1 cellular context compared by ENCODE assay signal in genomic region chr6:146876271-146877151, GRCh38.
TF ChIP-seq lines count a peak whose summit lies in the region.

No MANE protein-coding gene starts in this region.

TF ChIP-seq in K562, 482 proteins besides CTCF, POLR2A, EP300 and RAD21 (continued from another document and continues in another):
- peak; percentile 94 for TF ChIP-seq CHAMP1 (IDR thresholded peaks at IDR 0.05)
- peak; percentile 90; the same call in 1 of the 2 replicates for TF ChIP-seq ZBED1 (IDR thresholded peaks at IDR 0.05)
- TF ChIP-seq ERF (CRISPR knock-in tag; IDR thresholded peaks at IDR 0.05): peak; percentile 57; the same call in 1 of the 2 replicates
- peak; percentile 99 for TF ChIP-seq CCNT2 (IDR thresholded peaks at IDR 0.05; ENCODE audit: borderline replicate concordance, extremely low read depth, insufficient read length, low read depth, low read length)
- TF ChIP-seq NBN (IDR thresholded peaks at IDR 0.05; ENCODE audit: low read depth): peak; percentile 91; the same call in 1 of the 2 replicates
- TF ChIP-seq SMAD4 (CRISPR knock-in tag; conservative IDR thresholded peaks at IDR 0.05): peak; percentile 97
- peak; percentile 68 to 72 for TF ChIP-seq NRF1 (conservative IDR thresholded peaks at IDR 0.05 in 1 of 2, IDR thresholded peaks at IDR 0.05 in 1 of 2)
- TF ChIP-seq ZKSCAN8 (CRISPR knock-in tag; IDR thresholded peaks at IDR 0.05): peak; percentile 70
- 0 out of 2 replicates have a peak, but pooled peaks have one; percentile 24 for TF ChIP-seq TRIM28 (IDR thresholded peaks at IDR 0.05)
- TF ChIP-seq ZFP36 (IDR thresholded peaks at IDR 0.05; ENCODE audit: low read depth, low read length, partially characterized antibody): peak; percentile 75
- peak; percentile 98 for TF ChIP-seq SMAD1 (IDR thresholded peaks at IDR 0.05; ENCODE audit: low read depth, low read length, partially characterized antibody)
- TF ChIP-seq FOXO4 (CRISPR knock-in tag; IDR thresholded peaks at IDR 0.05): no peak
- peak; percentile 92 to 96 for TF ChIP-seq TEAD1 (CRISPR knock-in tag; IDR thresholded peaks at IDR 0.05)
- peak; percentile 20; the same call in 1 of the 2 replicates for TF ChIP-seq ZNF449 (CRISPR knock-in tag; IDR thresholded peaks at IDR 0.05)
- TF ChIP-seq CREM (IDR thresholded peaks at IDR 0.05; ENCODE audit: low read depth): peak; percentile 87
- TF ChIP-seq DPF2 (IDR thresholded peaks at IDR 0.05): peak; percentile 99
- TF ChIP-seq TFE3 (CRISPR knock-in tag; IDR thresholded peaks at IDR 0.05): peak; percentile 99
- TF ChIP-seq NR4A1 (CRISPR knock-in tag; IDR thresholded peaks at IDR 0.05): no peak
- TF ChIP-seq NR4A1 (tag; IDR thresholded peaks at IDR 0.05): peak; percentile 65; the same call in 1 of the 2 replicates
- TF ChIP-seq E2F6 (IDR thresholded peaks at IDR 0.05; ENCODE audit: borderline replicate concordance in 1 of 2, extremely low read depth in 1 of 2, insufficient read depth in 1 of 2, insufficient read length in 1 of 2, low read depth in 1 of 2, low read length in 1 of 2, poor library complexity in 1 of 2, severe bottlenecking in 1 of 2): peak in 1 of 2 experiments; percentile 20
- peak; percentile 90 for TF ChIP-seq FOXJ2 (tag; IDR thresholded peaks at IDR 0.05)
- peak in 1 of 2 experiments; percentile 63; a peak in 1 of 4 replicates for TF ChIP-seq SRF (CRISPR knock-in tag; IDR thresholded peaks at IDR 0.05)
- peak in 1 of 2 experiments; percentile 71; a peak in 1 of 4 replicates for TF ChIP-seq BCLAF1 (IDR thresholded peaks at IDR 0.05; ENCODE audit: borderline replicate concordance in 1 of 2, control insufficient read depth in 1 of 2, low read depth in 2 of 2, low read length in 1 of 2)
- no peak for TF ChIP-seq CCAR2 (IDR thresholded peaks at IDR 0.05; ENCODE audit: low read depth, low read length)
- TF ChIP-seq NR2C2 (CRISPR knock-in tag; IDR thresholded peaks at IDR 0.05): no peak
- peak; percentile 89 for TF ChIP-seq NR2C2 (tag; IDR thresholded peaks at IDR 0.05)
- TF ChIP-seq TCF3 (CRISPR knock-in tag; IDR thresholded peaks at IDR 0.05): peak; percentile 94
- TF ChIP-seq NCOA1 (IDR thresholded peaks at IDR 0.05; ENCODE audit: low read depth): peak; percentile 98
- TF ChIP-seq CC2D1A (IDR thresholded peaks at IDR 0.05): peak; percentile 95
- 0 out of 2 replicates have a peak, but pooled peaks have one; percentile 25 for TF ChIP-seq KLF1 (tag; IDR thresholded peaks at IDR 0.05)
- no peak for TF ChIP-seq ZNF511 (CRISPR knock-in tag; IDR thresholded peaks at IDR 0.05)
- TF ChIP-seq XRCC5 (IDR thresholded peaks at IDR 0.05; ENCODE audit: low read depth, low read length): 0 out of 2 replicates have a peak, but pooled peaks have one; percentile 74
- TF ChIP-seq MYNN (IDR thresholded peaks at IDR 0.05): peak; percentile 85; the same call in 1 of the 2 replicates
- no peak for TF ChIP-seq MYNN (CRISPR knock-in tag; IDR thresholded peaks at IDR 0.05)
- TF ChIP-seq MTA2 (IDR thresholded peaks at IDR 0.05; ENCODE audit: low read depth): peak; percentile 86
- peak; percentile 46 for TF ChIP-seq RBFOX2 (IDR thresholded peaks at IDR 0.05; ENCODE audit: low read depth, low read length)
- TF ChIP-seq ZNF311 (CRISPR knock-in tag; IDR thresholded peaks at IDR 0.05): peak; percentile 57; the same call in 1 of the 2 replicates
- no peak for TF ChIP-seq ATF1 (CRISPR knock-in tag; IDR thresholded peaks at IDR 0.05)
- TF ChIP-seq ATF1 (tag; IDR thresholded peaks at IDR 0.05): peak; percentile 96
- peak; percentile 99 for TF ChIP-seq NFRKB (IDR thresholded peaks at IDR 0.05; ENCODE audit: low read depth)
- TF ChIP-seq MBD1 (CRISPR knock-in tag; IDR thresholded peaks at IDR 0.05): peak; percentile 54; the same call in 1 of the 2 replicates
- peak; percentile 97 for TF ChIP-seq ZNF644 (tag; IDR thresholded peaks at IDR 0.05; ENCODE audit: low read depth)
- no peak for TF ChIP-seq MCM7 (IDR thresholded peaks at IDR 0.05)
- TF ChIP-seq CEBPB (tag; IDR thresholded peaks at IDR 0.05): peak; percentile 80
- TF ChIP-seq MNT (conservative IDR thresholded peaks at IDR 0.05): peak; percentile 65 to 89
- TF ChIP-seq MTA3 (IDR thresholded peaks at IDR 0.05; ENCODE audit: borderline replicate concordance): peak; percentile 96
- TF ChIP-seq SPI1 (IDR thresholded peaks at IDR 0.05; ENCODE audit: borderline replicate concordance, low read depth, low read length): peak; percentile 74
- TF ChIP-seq ZNF280B (CRISPR knock-in tag; IDR thresholded peaks at IDR 0.05): no peak
- TF ChIP-seq ZNF431 (CRISPR knock-in tag; IDR thresholded peaks at IDR 0.05): 0 out of 2 replicates have a peak, but pooled peaks have one; percentile 12
- no peak for TF ChIP-seq FUS (optimal IDR thresholded peaks at IDR 0.05; ENCODE audit: low read depth, low read length)
- peak; percentile 95 for TF ChIP-seq RAD51 (IDR thresholded peaks at IDR 0.05; ENCODE audit: borderline replicate concordance, low read depth)
- TF ChIP-seq ZNF239 (CRISPR knock-in tag; IDR thresholded peaks at IDR 0.05): peak; percentile 38
- TF ChIP-seq MBD2 (IDR thresholded peaks at IDR 0.05; ENCODE audit: borderline replicate concordance, low read depth): peak; percentile 92
- TF ChIP-seq MYBL2 (IDR thresholded peaks at IDR 0.05; ENCODE audit: low read depth): peak; percentile 91
- TF ChIP-seq MYBL2 (CRISPR knock-in tag; IDR thresholded peaks at IDR 0.05; ENCODE audit: borderline replicate concordance): no peak
- TF ChIP-seq TAF9B (IDR thresholded peaks at IDR 0.05; ENCODE audit: partially characterized antibody): peak; percentile 87
